Comparison of ENCODE assay signal across 8 cellular contexts in genomic region chr19:3500429-3501101, GRCh38. TPM values are rescaled to one million over a fixed set of nuclear protein-coding genes. Genes with fewer than 3 reads are reported as not detected.
A peak's percentile ranks its signal among the peaks of the same experiment; 100 is the strongest.
DNase-seq lines count a peak whose midpoint lies in the region; TF ChIP-seq lines count a peak whose summit lies in the region.

Gene DOHH (minus strand): TSS chr19:3500674. CDS start chr19:3496814, 3,860 bp downstream.

- H3K9me3 Mint-ChIP-seq in H9: no peaks in the 10 kb centered on the region; a peak in 1 of 5 replicates

- H4K20me1 ChIP-seq in H9 (ENCODE audit: control insufficient read depth, insufficient read depth, insufficient read length) (no peaks in the 10 kb centered on the region), MM.1S (ENCODE audit: insufficient read depth, low read length) (no peaks in the 10 kb centered on the region), neural cell (ENCODE audit: insufficient read depth) (no peaks in the 10 kb centered on the region)

- no peak within 1 kb of the TSS for H2BK120ac ChIP-seq in H9 (ENCODE audit: low read depth, low read length, poor library complexity, severe bottlenecking)

- H3K23ac ChIP-seq in H9 (ENCODE audit: insufficient read length, low read depth, low read length): no peak within 1 kb of the TSS

- peaks cover 12 to 19% of the 10 kb centered on the region in 2 experiments for H3K4me1 Mint-ChIP-seq in H9

- H3K27me3 ChIP-seq in H9 (ENCODE audit: insufficient read depth, low read length) (no peaks in the 10 kb centered on the region), MM.1S (replicated peaks; ENCODE audit: insufficient read depth, low read length) (no peaks in the 10 kb centered on the region), neural cell (ENCODE audit: insufficient read depth, low read depth, low read length) (no peaks in the 10 kb centered on the region), stomach (no peaks in the 10 kb centered on the region)

- no CpG with 5 or more reads among the region's 52 CpGs for WGBS in H9 (ENCODE audit: extremely low coverage, insufficient read length, low lambda C conversion rate)
- 0% methylated on average over 30 to 52 of the region's 52 CpGs for WGBS in stomach, 5 donors

- H3K23me2 ChIP-seq in H9 (ENCODE audit: insufficient read length, low read depth, low read length, poor library complexity, severe bottlenecking): peaks cover 6% of the 10 kb centered on the region

- no peak within 1 kb of the TSS for H2BK20ac ChIP-seq in H9 (ENCODE audit: low read depth, low read length, poor library complexity, severe bottlenecking)

- H3K36me3 ChIP-seq in MM.1S (replicated peaks; ENCODE audit: insufficient read depth, low read length) (no peaks in the 10 kb centered on the region), neural cell (ENCODE audit: insufficient read depth, low read length) (no peaks in the 10 kb centered on the region), stomach (peaks cover 7 to 25% (median 16%) of the 10 kb centered on the region in 4 donors)

- H3K27ac ChIP-seq in H9 (ENCODE audit: insufficient read length, low read depth, low read length) (peak within 1 kb of the TSS; percentile 52), MM.1S (ENCODE audit: low read length) (peak within 1 kb of the TSS; percentile 79), neural cell (ENCODE audit: low read length) (peak within 1 kb of the TSS; percentile 95), stomach (peak within 1 kb of the TSS; percentile 69 to 96 (median 92))

- peak within 1 kb of the TSS; percentile 99 for H3K27ac Mint-ChIP-seq in H9

- TF ChIP-seq CTCF in H9 (conservative IDR thresholded peaks at IDR 0.05) (no peak), MM.1S (IDR thresholded peaks at IDR 0.05; ENCODE audit: low read length) (no peak), fibroblast of villous mesenchyme (IDR thresholded peaks at IDR 0.05; ENCODE audit: insufficient read depth, low read depth, low read length) (no peak), neural cell (IDR thresholded peaks at IDR 0.05; ENCODE audit: poor library complexity, severe bottlenecking) (peak; percentile 25), stomach (IDR thresholded peaks at IDR 0.05) (peak in 1 of 7 experiments; percentile 7)

- H3K4me3 ChIP-seq in MM.1S (ENCODE audit: low read length): peak within 1 kb of the TSS; percentile 93
- peak within 1 kb of the TSS; percentile 97 for H3K4me3 ChIP-seq in fibroblast of villous mesenchyme (ENCODE audit: low read depth, low read length)
- peak within 1 kb of the TSS; percentile 84 for H3K4me3 ChIP-seq in neural cell (ENCODE audit: low read length)
- peak within 1 kb of the TSS; percentile 81 to 100 (median 96) for H3K4me3 ChIP-seq in stomach

- no peak within 1 kb of the TSS for H3K4ac ChIP-seq in H9 (ENCODE audit: low read depth, low read length)

- no peak for TF ChIP-seq POLR2A in stomach (IDR thresholded peaks at IDR 0.05)

- peak within 1 kb of the TSS; percentile 88 for H4K8ac ChIP-seq in H9 (replicated peaks; ENCODE audit: insufficient read length, low read depth, low read length)

- H3K9ac ChIP-seq in H9 (ENCODE audit: extremely low read depth, insufficient read length, low read length) (peak within 1 kb of the TSS; percentile 96), MM.1S (ENCODE audit: low read length) (peak within 1 kb of the TSS; percentile 89), neural cell (ENCODE audit: low read length) (peak within 1 kb of the TSS; percentile 92)

- H3K18ac ChIP-seq in H9 (ENCODE audit: insufficient read length, low read depth, low read length): peak within 1 kb of the TSS; percentile 97

- no peaks in the 10 kb centered on the region for H3K79me1 ChIP-seq in H9 (ENCODE audit: insufficient read depth, low read depth, low read length, poor library complexity, severe bottlenecking)

- H3K79me2 ChIP-seq in H9 (ENCODE audit: insufficient read depth, low read length) (peaks cover 10% of the 10 kb centered on the region), MM.1S (ENCODE audit: low read length) (peaks cover 42% of the 10 kb centered on the region), neural cell (replicated peaks; ENCODE audit: insufficient read depth, low read length) (peaks cover 15% of the 10 kb centered on the region)

- H3K27me3 Mint-ChIP-seq in H9 (ENCODE audit: low read depth): no peaks in the 10 kb centered on the region

- H2BK12ac ChIP-seq in H9 (ENCODE audit: insufficient read length, low read depth, low read length): peak within 1 kb of the TSS; percentile 84

- H3F3A ChIP-seq in MM.1S (ENCODE audit: insufficient read depth, low read length): no peaks in the 10 kb centered on the region
- H3F3A ChIP-seq in neural cell (ENCODE audit: insufficient read depth, low read length, poor library complexity, severe bottlenecking): no peaks in the 10 kb centered on the region

- no peak within 1 kb of the TSS for H2AFZ ChIP-seq in H9 (ENCODE audit: low read length)
- peak within 1 kb of the TSS; percentile 69 for H2AFZ ChIP-seq in MM.1S (ENCODE audit: low read length)
- H2AFZ ChIP-seq in neural cell (ENCODE audit: low read depth, low read length): peak within 1 kb of the TSS; percentile 90

- peaks cover 12 to 24% (median 22%) of the 10 kb centered on the region in 3 experiments; a peak in 6 of 7 replicates for H3K36me3 Mint-ChIP-seq in H9 (ENCODE audit: insufficient read depth in 1 of 3, low read depth in 3 of 3)

- no peaks in the 10 kb centered on the region for H3K4me1 ChIP-seq in H9 (ENCODE audit: insufficient read depth, low read length)
- H3K4me1 ChIP-seq in MM.1S (ENCODE audit: low read length): 0 out of 2 replicates have a peak, but pooled peaks cover 10% of the 10 kb centered on the region
- H3K4me1 ChIP-seq in stomach: peaks cover 20 to 34% (median 26%) of the 10 kb centered on the region in 4 donors

- TF ChIP-seq EP300 in neural cell (conservative IDR thresholded peaks at IDR 0.05; ENCODE audit: poor library complexity, severe bottlenecking) (peak; percentile 63), stomach (IDR thresholded peaks at IDR 0.05) (no peak)

- peak within 1 kb of the TSS; percentile 67 for H3K56ac ChIP-seq in H9 (ENCODE audit: insufficient read length, low read depth, low read length)

- no peak within 1 kb of the TSS for H3T11ph ChIP-seq in H9 (ENCODE audit: low read length)

- no peak within 1 kb of the TSS for H4K91ac ChIP-seq in H9 (ENCODE audit: insufficient read length, low read depth, low read length)

- no peak within 1 kb of the TSS for H2BK15ac ChIP-seq in H9 (ENCODE audit: low read depth, low read length)

- H2BK5ac ChIP-seq in H9 (ENCODE audit: insufficient read length, low read length): peak within 1 kb of the TSS; percentile 96

- H3K4me3 Mint-ChIP-seq in H9: peak within 1 kb of the TSS; percentile 91 to 95

- intact Hi-C loops in stomach (cut with DNase I; ENCODE audit: low total_unique reads): no loop called here

- H3K4me2 ChIP-seq in H9 (ENCODE audit: insufficient read depth, insufficient read length, low read length): peak within 1 kb of the TSS; percentile 95
- H3K4me2 ChIP-seq in MM.1S (ENCODE audit: low read depth, low read length): peak within 1 kb of the TSS; percentile 95
- H3K4me2 ChIP-seq in neural cell (ENCODE audit: low read length): peak within 1 kb of the TSS; percentile 69

- no peak for TF ChIP-seq RAD21 in neural cell (conservative IDR thresholded peaks at IDR 0.05)

- H2AK5ac ChIP-seq in H9 (ENCODE audit: insufficient read length, low read length): no peak within 1 kb of the TSS

- DNase-seq in ELR (ENCODE audit: low read depth) (peak; percentile 97), H9 (peak; percentile 97), MM.1S (peak; percentile 100), SIG-M5 (lab: John Stamatoyannopoulos, UW) (peak; percentile 77), activated gamma-delta T cell (lab: John Stamatoyannopoulos, UW) (peak; percentile 76), fibroblast of villous mesenchyme (ENCODE audit: low read depth) (peak; percentile 96), stomach (peak; percentile 96)

- H3K9me3 ChIP-seq in H9 (ENCODE audit: control insufficient read depth, low read depth, low read length) (no peaks in the 10 kb centered on the region), MM.1S (replicated peaks; ENCODE audit: insufficient read depth, low read length) (no peaks in the 10 kb centered on the region), neural cell (ENCODE audit: low read length) (no peaks in the 10 kb centered on the region), stomach (no peaks in the 10 kb centered on the region)

- H3K9me2 ChIP-seq in MM.1S (replicated peaks; ENCODE audit: insufficient read depth, low read length) (no peaks in the 10 kb centered on the region), neural cell (ENCODE audit: insufficient read depth, low read length) (no peaks in the 10 kb centered on the region)

- peak within 1 kb of the TSS; percentile 97 for H3K14ac ChIP-seq in H9 (ENCODE audit: insufficient read depth, low read length)

- peak within 1 kb of the TSS; percentile 89 for H4K5ac ChIP-seq in H9 (ENCODE audit: insufficient read length, low read depth, low read length)

TF ChIP-seq in neural cell, 6 proteins besides CTCF, POLR2A, EP300 and RAD21 (continues in another document):
- peak; percentile 90 for TF ChIP-seq POLR2AphosphoS5 (IDR thresholded peaks at IDR 0.05)
- TF ChIP-seq REST (IDR thresholded peaks at IDR 0.05; ENCODE audit: borderline replicate concordance): peak; percentile 93

RNA-seq across cellular contexts. Expression of gene DOHH, which starts in this region (rescaled TPM):
- total RNA-seq in H9 (2021) (16.5 and 18.1 TPM in 2 replicates), fibroblast of villous mesenchyme (10.4 and 11.6 TPM in 2 replicates), stomach (10 to 100 TPM in 2 of 5 donors, 1 to 10 TPM in 1, under 1 TPM in 1, not detected in 1; 0.45 to 21.7 (median 11.1) TPM)
- polyA plus RNA-seq in neural cell (18.9 and 20.3 TPM in 2 replicates), stomach (10 to 100 TPM; 10.7 to 14.1 (median 13.6) TPM)
- polyA minus RNA-seq in neural cell: 11.9 and 12.7 TPM in 2 replicates

Comparison
In these comparisons a context has a peak if more than half of its experiments do, and no peak if none do; other contexts are left out.
1. Peak in every context shown above with its lines: DNase-seq, H3K4me3 ChIP-seq and H3K27ac ChIP-seq.